In genomic region chr20:24470782-24471582, GRCh38 we compare ENCODE assay signal across 8 cellular contexts. TPM values are rescaled to one million over a fixed set of nuclear protein-coding genes. Genes with fewer than 3 reads are reported as not detected.
A peak's percentile ranks its signal among the peaks of the same experiment; 100 is the strongest.
DNase-seq lines count a peak whose midpoint lies in the region; ATAC-seq and TF ChIP-seq lines count a peak whose summit lies in the region.

No MANE protein-coding gene starts in this region.

- H3K4me3 ChIP-seq in ACC112 (ENCODE audit: low read depth, low read length): peak overlapping the region; percentile 65; the same call in 1 of the 2 replicates
- no peak overlapping the region for H3K4me3 ChIP-seq in fibroblast of lung (replicated peaks in 1 of 4; ENCODE audit: control extremely low read depth in 1 of 4, insufficient read depth in 1 of 4, low read depth in 3 of 4, low read length in 4 of 4)
- H3K4me3 ChIP-seq in neural progenitor cell: peak overlapping the region; percentile 90
- no peak overlapping the region for H3K4me3 ChIP-seq in SJCRH30

- peaks cover 9% of the 10 kb centered on the region for H3F3A ChIP-seq in neural progenitor cell (ENCODE audit: low read depth)

- H3K27ac Mint-ChIP-seq in neural progenitor cell: peak overlapping the region; percentile 57

- no peaks in the 10 kb centered on the region for H3K4me1 ChIP-seq in ACC112 (ENCODE audit: control insufficient read depth, insufficient read depth, low read length, unreplicated experiment)
- H3K4me1 ChIP-seq in fibroblast of lung (ENCODE audit: control insufficient read depth, extremely low read depth, insufficient read depth, low read length): no peaks in the 10 kb centered on the region
- H3K4me1 ChIP-seq in neural progenitor cell: peaks cover 16% of the 10 kb centered on the region
- H3K4me1 ChIP-seq in SJCRH30: no peaks in the 10 kb centered on the region

- TF ChIP-seq CTCF in fibroblast of lung (conservative IDR thresholded peaks at IDR 0.05 in 1 of 2, IDR thresholded peaks at IDR 0.05 in 1 of 2; ENCODE audit: low read depth in 1 of 2, low read length in 2 of 2) (no peak), neural progenitor cell (IDR thresholded peaks at IDR 0.05) (no peak)

- H3K9me3 ChIP-seq in fibroblast of lung (ENCODE audit: control insufficient read depth, insufficient read depth, low read depth, low read length) (no peaks in the 10 kb centered on the region), neural progenitor cell (ENCODE audit: low read depth) (no peaks in the 10 kb centered on the region), SJCRH30 (replicated peaks) (no peaks in the 10 kb centered on the region)

- no peak overlapping the region for H2AFZ ChIP-seq in ACC112 (ENCODE audit: low read length, unreplicated experiment)
- no peak overlapping the region for H2AFZ ChIP-seq in fibroblast of lung (ENCODE audit: low read length)
- peak overlapping the region; percentile 96 for H2AFZ ChIP-seq in neural progenitor cell (replicated peaks)

- no peaks in the 10 kb centered on the region for H3K36me3 Mint-ChIP-seq in neural progenitor cell

- H3K27ac ChIP-seq in ACC112 (ENCODE audit: low read depth, low read length) (no peak overlapping the region), fibroblast of lung (ENCODE audit: insufficient read depth, low read length) (no peak overlapping the region), neural progenitor cell (no peak overlapping the region), SJCRH30 (no peak overlapping the region)

- H3K4me2 ChIP-seq in fibroblast of lung (ENCODE audit: extremely low read depth, insufficient read depth, low read length) (peak overlapping the region; percentile 13), neural progenitor cell (peak overlapping the region; percentile 99)

- H3K79me2 ChIP-seq in ACC112 (ENCODE audit: control insufficient read depth, insufficient read depth, low read length, unreplicated experiment): no peaks in the 10 kb centered on the region
- H3K79me2 ChIP-seq in fibroblast of lung (ENCODE audit: control insufficient read depth, insufficient read depth, low read length): no peaks in the 10 kb centered on the region
- peaks cover 45% of the 10 kb centered on the region for H3K79me2 ChIP-seq in neural progenitor cell (ENCODE audit: low read depth)

- H4K20me1 ChIP-seq in fibroblast of lung (ENCODE audit: control insufficient read depth, extremely low read depth, insufficient read depth, low read length) (no peaks in the 10 kb centered on the region), neural progenitor cell (ENCODE audit: low read depth) (peaks cover 10% of the 10 kb centered on the region)

- peaks cover 79% of the 10 kb centered on the region for H3K27me3 ChIP-seq in ACC112 (ENCODE audit: insufficient read depth, low read length)
- peaks cover 30% of the 10 kb centered on the region for H3K27me3 ChIP-seq in fibroblast of lung (ENCODE audit: control insufficient read depth, insufficient read depth, low read length)
- H3K27me3 ChIP-seq in neural progenitor cell: peaks cover 49% of the 10 kb centered on the region
- H3K27me3 ChIP-seq in SJCRH30: no peaks in the 10 kb centered on the region

- DNase-seq in NCI-H446 treated with DMSO at 0.1 percent for 48 hours (lab: John Stamatoyannopoulos, UW) (peak; percentile 15), fibroblast of lung (ENCODE audit: low read depth in 2 of 2) (no peak), neural progenitor cell (ENCODE audit: low spot score) (peak; percentile 51), ureter (ENCODE audit: low spot score) (no peak), SJCRH30 (no peak)

- no peaks in the 10 kb centered on the region for H3K36me3 ChIP-seq in ACC112 (ENCODE audit: insufficient read depth, low read length)
- no peaks in the 10 kb centered on the region for H3K36me3 ChIP-seq in fibroblast of lung (ENCODE audit: control insufficient read depth, insufficient read depth, low read length)
- no peaks in the 10 kb centered on the region for H3K36me3 ChIP-seq in neural progenitor cell
- no peaks in the 10 kb centered on the region for H3K36me3 ChIP-seq in SJCRH30

- peaks cover 28% of the 10 kb centered on the region for H3K4me1 Mint-ChIP-seq in neural progenitor cell

- no peak overlapping the region for H3K9ac ChIP-seq in fibroblast of lung (ENCODE audit: insufficient read depth, low read length)
- no peak overlapping the region for H3K9ac ChIP-seq in neural progenitor cell

- H3K27me3 Mint-ChIP-seq in neural progenitor cell (ENCODE audit: insufficient read depth, low read depth): peaks cover 47% of the 10 kb centered on the region

- ATAC-seq in GM18511 (IDR thresholded peaks at IDR 0.05; ENCODE audit: unreplicated experiment): no peak
- ATAC-seq in GM19397 (IDR thresholded peaks at IDR 0.05; ENCODE audit: unreplicated experiment): no peak

- H3K9me3 Mint-ChIP-seq in neural progenitor cell: no peaks in the 10 kb centered on the region

- H3K4me3 Mint-ChIP-seq in neural progenitor cell: peak overlapping the region; percentile 91

RNA-seq across cellular contexts. Expression of gene SYNDIG1, which starts 1.6 kb away (rescaled TPM):
- total RNA-seq in fibroblast of lung (0.17 and 0.51 TPM in 2 replicates), neural progenitor cell (ENCODE audit: low replicate concordance) (1.0 and 4.7 TPM in 2 replicates), ureter (4.6 TPM)
- polyA plus RNA-seq in fibroblast of lung: 0.02 and 0.08 TPM in 2 replicates
- 0.10 TPM in 1 of 2 replicates, not detected in the other for polyA plus RNA-seq in fibroblast of lung (2012)
- not detected in 2 replicates for polyA minus RNA-seq in fibroblast of lung (ENCODE audit: low replicate concordance)
- 0.05 TPM in 1 of 2 replicates, not detected in the other for total RNA-seq in SJCRH30 (2014; rRNA removed; shearing (Covaris generic))

Comparison
In these comparisons a context has a peak if more than half of its experiments do, and no peak if none do; other contexts are left out.
1. H3K4me3 ChIP-seq: peak in ACC112 (single experiment) and neural progenitor cell (single experiment); none in fibroblast of lung (0 of 4) and SJCRH30 (single experiment).
2. DNase-seq: peak in NCI-H446 treated with DMSO at 0.1 percent for 48 hours (single experiment) and neural progenitor cell (single experiment); none in fibroblast of lung (0 of 2), ureter (single experiment) and SJCRH30 (0 of 2).